28 cellular contexts compared by ENCODE assay signal in genomic region chrX:118988913-118989312, GRCh38. TPM values are rescaled to one million over a fixed set of nuclear protein-coding genes. Genes with fewer than 3 reads are reported as not detected.
"Had no signal": no experiment of that assay in that cellular context is flagged by ENCODE, and none has a peak within 500 bp of the region (broad histone marks: within the 10 kb centered on the region; RNA-seq: fewer than 3 reads in every experiment).

No MANE protein-coding gene starts in this region.

- H3K9me3 Mint-ChIP-seq: natural killer cell treated with Interleukin-12 subunit alpha and Interleukin-12 subunit beta and Interleukin-15 and Interleukin-18, amount 100 ng/mL, for 72 hours; neural crest cell; stimulated activated naive CD8-positive, alpha-beta T cell treated with anti-CD3 and anti-CD28 coated beads, Interleukin-15, Interleukin-2, amounts not matched to agents 100 ng/mL and 50 ng/mL, for 24 hours had no signal

- H3K9me3 ChIP-seq: neutrophil, pancreas, prostate gland, right atrium auricular region, right lobe of liver, sigmoid colon, stomach, thoracic aorta, thyroid gland, tibial nerve, upper lobe of left lung, vagina had no signal

- H3K27me3 Mint-ChIP-seq: naive thymus-derived CD8-positive, alpha-beta T cell; natural killer cell treated with Interleukin-12 subunit alpha and Interleukin-12 subunit beta and Interleukin-15 and Interleukin-18, amount 100 ng/mL, for 72 hours; stimulated activated naive CD8-positive, alpha-beta T cell treated with anti-CD3 and anti-CD28 coated beads, Interleukin-15, Interleukin-2, amounts not matched to agents 100 ng/mL and 50 ng/mL, for 24 hours had no signal

- DNase-seq: naive thymus-derived CD8-positive, alpha-beta T cell; nephron progenitor cell; nucleus accumbens; pancreas; retina; right lobe of liver; sigmoid colon; small intestine; stimulated activated CD4-positive, alpha-beta T cell treated with anti-CD3 and anti-CD28 coated beads, Interleukin-1b, Interleukin-23, amount 100 ng/mL, for 48 hours; stimulated activated CD4-positive, alpha-beta T cell treated with anti-CD3 and anti-CD28 coated beads, Interleukin-4, amount 100 ng/mL, for 1 hour; stimulated activated CD4-positive, alpha-beta T cell treated with anti-CD3 and anti-CD28 coated beads, Interleukin-4, amount 100 ng/mL, for 4 hours; stimulated activated CD8-positive, alpha-beta memory T cell treated with anti-CD3 and anti-CD28 coated beads, Interleukin-4, amount 100 ng/mL, for 48 hours; stimulated activated naive B cell treated with anti-CD40 and anti-IgM and Interleukin-4, amounts not matched to agents 10 μg/mL and 1 μg/mL and 100 μg/mL, for 72 hours; stimulated activated naive CD4-positive, alpha-beta T cell treated with Interleukin-2 at 50 U/mL for 16 hours; stomach; thyroid gland; trophoblast cell; upper lobe of left lung had no signal

- H3K36me3 ChIP-seq: neutrophil, pancreas, prostate gland, vagina had no signal

- H3K4me3 ChIP-seq: pancreas, prostate gland, right atrium auricular region, right lobe of liver, sigmoid colon, stomach, thoracic aorta, thyroid gland, tibial nerve, upper lobe of left lung, vagina had no signal

- H3K4me3 Mint-ChIP-seq: naive thymus-derived CD8-positive, alpha-beta T cell; natural killer cell treated with Interleukin-12 subunit alpha and Interleukin-12 subunit beta and Interleukin-15 and Interleukin-18, amount 100 ng/mL, for 72 hours; nephron progenitor cell; neural crest cell; stimulated activated naive B cell treated with anti-CD40 and anti-IgM and Interleukin-4, amounts not matched to agents 10 μg/mL and 1 μg/mL and 100 μg/mL, for 72 hours; stimulated activated naive CD8-positive, alpha-beta T cell treated with anti-CD3 and anti-CD28 coated beads, Interleukin-15, Interleukin-2, amounts not matched to agents 100 ng/mL and 50 ng/mL, for 24 hours had no signal

- H3K27ac ChIP-seq: neutrophil, pancreas, prostate gland, right atrium auricular region, right lobe of liver, sigmoid colon, stomach, thoracic aorta, tibial nerve, upper lobe of left lung, vagina had no signal

- H3K27me3 ChIP-seq: neutrophil, pancreas, right atrium auricular region, right lobe of liver, sigmoid colon, stomach, thyroid gland, upper lobe of left lung, vagina had no signal

- H3K4me1 Mint-ChIP-seq: nephron progenitor cell, neural crest cell had no signal

- ATAC-seq: naive thymus-derived CD8-positive, alpha-beta T cell; natural killer cell treated with Interleukin-12 subunit alpha and Interleukin-12 subunit beta and Interleukin-15 and Interleukin-18, amount 100 ng/mL, for 72 hours; right lobe of liver; stimulated activated naive B cell treated with anti-CD40 and anti-IgM and Interleukin-4, amounts not matched to agents 10 μg/mL and 1 μg/mL and 100 μg/mL, for 72 hours had no signal

- H3K4me1 ChIP-seq: pancreas, prostate gland, right atrium auricular region, right lobe of liver, sigmoid colon, stomach, tibial nerve, vagina had no signal

RNA-seq across cellular contexts. Expression of gene LONRF3, which starts 14.5 kb away (rescaled TPM):
- total RNA-seq: osteocyte had no signal
